In the genomic region with DNA sequence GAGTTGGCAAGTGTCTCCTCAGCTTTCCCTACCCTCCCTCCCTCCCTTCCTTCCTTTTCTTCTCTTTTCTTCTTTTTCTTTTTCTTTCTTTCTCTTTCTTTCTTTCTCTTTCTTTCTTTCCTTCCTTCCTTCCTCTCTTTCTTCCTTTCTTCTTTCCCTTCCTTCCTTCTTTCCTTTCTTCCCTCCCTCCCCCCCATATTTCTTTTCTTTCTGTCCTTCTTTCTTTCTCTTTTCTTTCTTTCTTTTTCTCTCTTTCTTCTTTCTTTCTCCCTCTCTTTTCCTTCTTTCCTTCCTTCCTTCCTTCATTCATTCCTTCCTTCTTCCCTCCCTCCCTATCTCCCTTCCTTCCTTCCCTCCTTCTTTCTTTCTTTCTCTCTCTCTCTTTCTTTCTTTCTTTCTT, we compare ENCODE assay signal across 9 cellular contexts. TPM values are rescaled to one million over a fixed set of nuclear protein-coding genes. Genes with fewer than 3 reads are reported as not detected.
"Had no signal": no experiment of that assay in that cellular context is flagged by ENCODE, and none has a peak within 500 bp of the region (broad histone marks: within the 10 kb centered on the region; RNA-seq: fewer than 3 reads in every experiment).

No MANE protein-coding gene starts in this region.

- H3K4me1 ChIP-seq: HAP-1 had no signal

- H3K9ac ChIP-seq: GM23248 had no signal

- H3K4me3 ChIP-seq: GM23248, HAP-1 had no signal

- ATAC-seq: HCT116 had no signal

- FAIRE-seq: HTR-8/SVneo had no signal

- DNase-seq: GM23248, GOT3, H7, IMR-90, KBM-7 had no signal

- H3K27ac ChIP-seq: GM23248 had no signal

- H3K36me3 ChIP-seq: HAP-1 had no signal

- H3K9me3 ChIP-seq: HAP-1 had no signal

RNA-seq across cellular contexts. Expression of a gene that starts 18.6 kb away (rescaled TPM):
- total RNA-seq: GM23248, H4, IMR-90 had no signal
- polyA plus RNA-seq: GM23248, IMR-90 had no signal
